19 cellular contexts compared by ENCODE assay signal in the genomic region with DNA sequence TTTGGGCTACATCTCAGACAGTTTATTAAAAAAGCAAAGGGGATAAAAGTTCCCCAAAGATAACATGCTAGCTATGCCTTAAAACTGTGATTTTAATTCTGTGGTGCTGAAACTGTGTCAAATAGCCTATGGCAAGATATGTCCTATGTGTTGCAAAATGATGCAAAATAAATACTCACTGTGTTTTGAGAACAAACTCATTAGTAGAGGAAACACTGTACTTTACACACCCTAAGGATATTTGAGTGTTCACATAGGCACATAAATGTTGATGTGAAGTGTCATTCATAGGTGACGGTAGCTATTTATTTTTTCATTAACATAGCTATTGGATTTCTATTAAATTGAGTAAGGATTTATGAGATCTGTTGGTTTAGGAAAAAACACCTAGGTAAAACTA.
A peak's percentile ranks its signal among the peaks of the same experiment; 100 is the strongest.
DNase-seq lines count a peak whose midpoint lies in the region; FAIRE-seq and TF ChIP-seq lines count a peak whose summit lies in the region.
"Had no signal": no experiment of that assay in that cellular context is flagged by ENCODE, and none has a peak within 500 bp of the region (broad histone marks: within the 10 kb centered on the region; RNA-seq: fewer than 3 reads in every experiment).

No MANE protein-coding gene starts in this region.

- H3K27ac ChIP-seq in astrocyte (ENCODE audit: low read depth, low read length) (no peak overlapping the region), neural progenitor cell (no peak overlapping the region)
- H3K27ac ChIP-seq: A549, BLaER1, PC-9, RWPE1 had no signal

- H3K9me3 ChIP-seq in astrocyte (ENCODE audit: insufficient read depth, low read depth, low read length) (no peaks in the 10 kb centered on the region), neural progenitor cell (ENCODE audit: low read depth) (no peaks in the 10 kb centered on the region)
- H3K9me3 ChIP-seq: A549, BLaER1 had no signal

- H3F3A ChIP-seq in neural progenitor cell (ENCODE audit: low read depth): no peaks in the 10 kb centered on the region

- FAIRE-seq in astrocyte (lab: Jason Lieb, UNC): peak; percentile 9
- FAIRE-seq: A549 had no signal

- POLR2A ChIA-PET in HEK293T (lab: Yijun Ruan, JAX): no interaction called here

- H3K27me3 ChIP-seq in astrocyte (ENCODE audit: insufficient read depth, low read length) (no peaks in the 10 kb centered on the region), neural progenitor cell (no peaks in the 10 kb centered on the region)
- H3K27me3 ChIP-seq: BLaER1 had no signal

- H3K27ac Mint-ChIP-seq in astrocyte (ENCODE audit: unreplicated experiment): no peak overlapping the region
- no peak overlapping the region for H3K27ac Mint-ChIP-seq in neural progenitor cell
- H3K27ac Mint-ChIP-seq: CD4-positive, alpha-beta memory T cell; T-helper 1 cell treated with Interleukin-12 subunit alpha and Interleukin-12 subunit beta and Interleukin-4 antibody, amounts not matched to agents 30 μg/mL and 1 μg/mL, for 36 hours had no signal

- H3K4me3 ChIP-seq in astrocyte (ENCODE audit: insufficient read depth, low read depth, low read length): no peak overlapping the region
- H3K4me3 ChIP-seq in neural progenitor cell: no peak overlapping the region
- H3K4me3 ChIP-seq: A549, BLaER1, PC-9 had no signal

- H3K36me3 ChIP-seq in astrocyte (ENCODE audit: insufficient read depth, low read length) (no peaks in the 10 kb centered on the region), neural progenitor cell (no peaks in the 10 kb centered on the region)
- H3K36me3 ChIP-seq: BLaER1 had no signal

- DNase-seq in NCI-H510A treated with DMSO at 0.1 percent for 48 hours (lab: John Stamatoyannopoulos, UW): peak; percentile 4
- DNase-seq in NCI-H510A (lab: John Stamatoyannopoulos, UW): no peak
- DNase-seq in NCI-H2081 (lab: John Stamatoyannopoulos, UW): peak; percentile 7 to 59
- no peak for DNase-seq in astrocyte (ENCODE audit: low read depth)
- peak; percentile 74 for DNase-seq in renal cortical epithelial cell (ENCODE audit: low read depth)
- no peak for DNase-seq in NCI-H226
- no peak for DNase-seq in neural progenitor cell (ENCODE audit: low spot score)
- no peak for DNase-seq in HEK293T (ENCODE audit: extremely low spot score)
- DNase-seq: CD4-positive, alpha-beta memory T cell; DMS79; GOT3; NCI-H2107; NCI-H2227 treated with DMSO at 0.1 percent for 48 hours; NCI-H82; PC-9 had no signal

- H3K36me3 Mint-ChIP-seq in astrocyte (ENCODE audit: low read depth, unreplicated experiment) (no peaks in the 10 kb centered on the region), neural progenitor cell (no peaks in the 10 kb centered on the region)
- H3K36me3 Mint-ChIP-seq: CD4-positive, alpha-beta memory T cell had no signal

- H2AFZ ChIP-seq in astrocyte (ENCODE audit: low read depth, low read length) (no peak overlapping the region), neural progenitor cell (replicated peaks) (no peak overlapping the region)
- H2AFZ ChIP-seq: PC-9 had no signal

- H4K20me1 ChIP-seq in astrocyte (ENCODE audit: insufficient read depth, low read length) (no peaks in the 10 kb centered on the region), neural progenitor cell (ENCODE audit: low read depth) (no peaks in the 10 kb centered on the region)
- H4K20me1 ChIP-seq: BLaER1 had no signal

- TF ChIP-seq CTCF in astrocyte (IDR thresholded peaks at IDR 0.05; ENCODE audit: insufficient read depth, low read depth, low read length): no peak
- no peak for TF ChIP-seq CTCF in neural progenitor cell (IDR thresholded peaks at IDR 0.05)

- H3K9me3 Mint-ChIP-seq in astrocyte (ENCODE audit: unreplicated experiment) (peaks cover 1% of the 10 kb centered on the region), neural progenitor cell (peaks cover 9% of the 10 kb centered on the region)
- H3K9me3 Mint-ChIP-seq: T-helper 1 cell treated with Interleukin-12 subunit alpha and Interleukin-12 subunit beta and Interleukin-4 antibody, amounts not matched to agents 30 μg/mL and 1 μg/mL, for 36 hours had no signal

- no peaks in the 10 kb centered on the region for H3K27me3 Mint-ChIP-seq in astrocyte (ENCODE audit: low read depth, unreplicated experiment)
- peaks cover 4% of the 10 kb centered on the region for H3K27me3 Mint-ChIP-seq in neural progenitor cell (ENCODE audit: insufficient read depth, low read depth)
- H3K27me3 Mint-ChIP-seq: CD4-positive, alpha-beta memory T cell had no signal

- H3K4me1 Mint-ChIP-seq in astrocyte (ENCODE audit: low read depth, unreplicated experiment) (no peaks in the 10 kb centered on the region), neural progenitor cell (peaks cover 11% of the 10 kb centered on the region)
- H3K4me1 Mint-ChIP-seq: CD4-positive, alpha-beta memory T cell had no signal

- H3K79me2 ChIP-seq in astrocyte (ENCODE audit: insufficient read depth, low read length): no peaks in the 10 kb centered on the region
- H3K79me2 ChIP-seq in neural progenitor cell (ENCODE audit: low read depth): no peaks in the 10 kb centered on the region

- CTCF ChIA-PET in HEK293T (lab: Yijun Ruan, JAX): no interaction called here

- H3K4me3 Mint-ChIP-seq in astrocyte (ENCODE audit: unreplicated experiment) (no peak overlapping the region), neural progenitor cell (no peak overlapping the region)
- H3K4me3 Mint-ChIP-seq: CD4-positive, alpha-beta memory T cell; T-helper 1 cell treated with Interleukin-12 subunit alpha and Interleukin-12 subunit beta and Interleukin-4 antibody, amounts not matched to agents 30 μg/mL and 1 μg/mL, for 36 hours had no signal

- H3K4me1 ChIP-seq in astrocyte (ENCODE audit: insufficient read depth, low read length): no peaks in the 10 kb centered on the region
- no peaks in the 10 kb centered on the region for H3K4me1 ChIP-seq in neural progenitor cell
- H3K4me1 ChIP-seq: A549, BLaER1 had no signal

- H3K4me2 ChIP-seq in astrocyte (ENCODE audit: low read length) (no peak overlapping the region), neural progenitor cell (no peak overlapping the region)
- H3K4me2 ChIP-seq: A549, BLaER1, PC-9 had no signal

- H3K9ac ChIP-seq in astrocyte (ENCODE audit: low read length) (no peak overlapping the region), neural progenitor cell (no peak overlapping the region)
- H3K9ac ChIP-seq: BLaER1 had no signal

TF ChIP-seq in HEK293T, 16 proteins besides CTCF, POLR2A, EP300 and RAD21:
- TF ChIP-seq BHLHE40 (IDR thresholded peaks at IDR 0.05; ENCODE audit: borderline replicate concordance): no peak
- TF ChIP-seq SP1 (IDR thresholded peaks at IDR 0.05): no peak

Comparison
In these comparisons a context has a peak if more than half of its experiments do, and no peak if none do; other contexts are left out.
1. DNase-seq: peak in NCI-H510A treated with DMSO at 0.1 percent for 48 hours (single experiment), NCI-H2081 (2 of 2) and renal cortical epithelial cell (single experiment); none in NCI-H510A (single experiment), astrocyte (single experiment), NCI-H226 (single experiment), neural progenitor cell (single experiment) and HEK293T (single experiment).